1 cellular context compared by ENCODE assay signal in the genomic region with DNA sequence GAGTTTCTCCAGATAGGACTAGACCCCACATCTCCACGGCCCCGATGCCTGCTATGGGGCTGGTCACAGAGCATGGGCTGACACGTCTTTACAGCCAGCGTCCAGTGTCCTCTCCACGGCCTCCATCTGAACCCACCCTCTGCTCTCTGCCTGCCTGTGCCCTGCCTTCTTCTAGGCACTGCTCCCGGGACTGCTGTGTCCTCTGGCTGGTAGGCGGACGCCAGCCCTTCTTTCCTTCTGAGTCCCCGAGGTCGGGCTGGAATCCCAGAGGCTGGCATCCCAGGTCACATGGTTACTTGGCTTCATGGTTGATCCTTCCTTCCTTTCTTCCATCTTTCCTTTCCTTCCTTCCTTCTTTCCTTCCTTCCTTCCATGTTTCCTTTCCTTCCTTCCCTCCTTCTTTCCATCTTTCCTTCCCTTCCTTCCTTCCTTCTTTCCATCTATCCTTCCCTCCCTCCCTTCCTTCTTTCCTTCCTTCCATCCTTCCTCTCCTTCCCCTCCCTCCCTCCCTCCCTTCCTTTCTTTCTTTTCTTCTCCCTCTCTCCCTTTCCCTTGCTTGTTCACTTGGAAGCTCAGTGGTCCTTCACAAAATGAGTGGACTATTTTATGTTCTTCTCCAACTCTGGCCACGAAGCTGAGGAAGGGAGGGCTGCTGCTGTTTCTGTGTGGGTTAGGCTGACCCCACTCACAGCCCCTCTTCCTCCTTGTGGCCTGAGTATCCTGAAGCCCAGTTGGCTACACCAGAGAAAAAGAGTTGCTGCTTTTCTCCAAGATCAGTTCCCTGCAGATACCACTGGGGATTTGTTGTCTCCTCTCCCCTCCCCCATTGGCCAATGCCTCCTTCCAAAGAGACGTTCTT.
TF ChIP-seq lines count a peak whose summit lies in the region.

No MANE protein-coding gene starts in this region.

TF ChIP-seq in WTC11, 78 proteins besides CTCF, POLR2A, EP300 and RAD21:
- TF ChIP-seq, protein P1, sequence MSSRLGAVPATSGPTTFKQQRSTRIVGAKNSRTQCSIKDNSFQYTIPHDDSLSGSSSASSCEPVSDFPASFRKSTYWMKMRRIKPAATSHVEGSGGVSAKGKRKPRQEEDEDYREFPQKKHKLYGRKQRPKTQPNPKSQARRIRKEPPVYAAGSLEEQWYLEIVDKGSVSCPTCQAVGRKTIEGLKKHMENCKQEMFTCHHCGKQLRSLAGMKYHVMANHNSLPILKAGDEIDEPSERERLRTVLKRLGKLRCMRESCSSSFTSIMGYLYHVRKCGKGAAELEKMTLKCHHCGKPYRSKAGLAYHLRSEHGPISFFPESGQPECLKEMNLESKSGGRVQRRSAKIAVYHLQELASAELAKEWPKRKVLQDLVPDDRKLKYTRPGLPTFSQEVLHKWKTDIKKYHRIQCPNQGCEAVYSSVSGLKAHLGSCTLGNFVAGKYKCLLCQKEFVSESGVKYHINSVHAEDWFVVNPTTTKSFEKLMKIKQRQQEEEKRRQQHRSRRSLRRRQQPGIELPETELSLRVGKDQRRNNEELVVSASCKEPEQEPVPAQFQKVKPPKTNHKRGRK (CRISPR knock-in tag; IDR thresholded peaks at IDR 0.05; ENCODE audit: borderline replicate concordance) = 0 out of 2 replicates have a peak, but pooled peaks have one; percentile 30
- no peak for TF ChIP-seq ZNF138 (CRISPR knock-in tag; conservative IDR thresholded peaks at IDR 0.05)
- TF ChIP-seq NR3C1 (CRISPR knock-in tag; conservative IDR thresholded peaks at IDR 0.05; ENCODE audit: low read depth) = no peak
- TF ChIP-seq, protein P2, sequence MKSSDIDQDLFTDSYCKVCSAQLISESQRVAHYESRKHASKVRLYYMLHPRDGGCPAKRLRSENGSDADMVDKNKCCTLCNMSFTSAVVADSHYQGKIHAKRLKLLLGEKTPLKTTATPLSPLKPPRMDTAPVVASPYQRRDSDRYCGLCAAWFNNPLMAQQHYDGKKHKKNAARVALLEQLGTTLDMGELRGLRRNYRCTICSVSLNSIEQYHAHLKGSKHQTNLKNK (CRISPR knock-in tag; IDR thresholded peaks at IDR 0.05) = no peak
- TF ChIP-seq, protein P3, sequence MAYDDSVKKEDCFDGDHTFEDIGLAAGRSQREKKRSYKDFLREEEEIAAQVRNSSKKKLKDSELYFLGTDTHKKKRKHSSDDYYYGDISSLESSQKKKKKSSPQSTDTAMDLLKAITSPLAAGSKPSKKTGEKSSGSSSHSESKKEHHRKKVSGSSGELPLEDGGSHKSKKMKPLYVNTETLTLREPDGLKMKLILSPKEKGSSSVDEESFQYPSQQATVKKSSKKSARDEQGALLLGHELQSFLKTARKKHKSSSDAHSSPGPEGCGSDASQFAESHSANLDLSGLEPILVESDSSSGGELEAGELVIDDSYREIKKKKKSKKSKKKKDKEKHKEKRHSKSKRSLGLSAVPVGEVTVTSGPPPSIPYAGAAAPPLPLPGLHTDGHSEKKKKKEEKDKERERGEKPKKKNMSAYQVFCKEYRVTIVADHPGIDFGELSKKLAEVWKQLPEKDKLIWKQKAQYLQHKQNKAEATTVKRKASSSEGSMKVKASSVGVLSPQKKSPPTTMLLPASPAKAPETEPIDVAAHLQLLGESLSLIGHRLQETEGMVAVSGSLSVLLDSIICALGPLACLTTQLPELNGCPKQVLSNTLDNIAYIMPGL (CRISPR knock-in tag; IDR thresholded peaks at IDR 0.05) = no peak
